Comparison of ENCODE assay signal across 8 cellular contexts in the genomic region with DNA sequence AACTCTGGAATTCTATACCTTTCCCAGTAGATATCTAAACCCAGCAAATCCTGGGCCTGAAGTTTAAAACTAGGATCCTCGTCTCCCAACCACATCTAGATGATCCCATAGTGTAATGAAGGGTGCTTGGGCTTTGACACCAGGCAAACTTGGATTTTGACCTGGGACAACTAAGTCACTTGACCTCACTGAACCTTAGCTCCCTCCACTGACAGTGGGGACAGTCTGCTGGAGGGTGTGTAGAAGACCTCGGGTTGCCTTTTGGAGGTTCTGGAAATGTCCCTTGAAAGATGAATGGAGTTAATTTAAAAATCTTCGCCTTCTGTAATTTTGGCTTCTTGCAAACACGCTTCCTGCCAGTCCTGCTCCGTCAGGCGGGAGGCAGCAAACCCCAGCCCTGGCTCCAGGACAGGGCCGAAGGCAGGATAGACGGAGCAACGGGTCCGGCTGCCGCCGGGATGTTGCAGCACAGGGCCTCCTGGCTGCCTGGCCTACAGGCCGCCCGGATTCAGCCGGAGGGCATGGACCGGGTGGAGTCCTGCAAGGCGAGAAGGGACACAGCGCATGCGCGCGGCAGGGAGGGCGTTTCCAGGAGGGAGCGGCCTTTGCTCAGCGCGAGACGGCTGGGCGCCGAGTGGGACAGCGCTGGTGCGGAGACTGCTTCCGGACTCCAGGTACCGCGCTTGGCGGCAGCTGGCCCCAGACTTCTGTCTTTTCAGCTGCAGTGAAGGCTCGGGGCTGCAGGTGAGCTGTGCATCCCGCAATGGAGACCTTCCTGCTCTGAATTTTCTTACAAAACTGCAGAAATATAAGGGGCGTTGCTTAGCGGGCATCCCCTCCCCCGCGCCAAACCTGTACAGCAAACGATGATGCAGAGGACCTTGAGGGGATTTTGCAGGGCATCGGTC. TPM values are rescaled to one million over a fixed set of nuclear protein-coding genes. Genes with fewer than 3 reads are reported as not detected.
DNase-seq lines count a peak whose midpoint lies in the region; ATAC-seq and TF ChIP-seq lines count a peak whose summit lies in the region.

A gene with protein sequence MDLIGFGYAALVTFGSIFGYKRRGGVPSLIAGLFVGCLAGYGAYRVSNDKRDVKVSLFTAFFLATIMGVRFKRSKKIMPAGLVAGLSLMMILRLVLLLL (plus strand): TSS at position 612 of the 908 bp plus-strand sequence. CDS start 5,990 bp downstream, outside the sequence.

- H3K27ac ChIP-seq in adipose tissue (ENCODE audit: low read depth, low read length) (no peak within 1 kb of the TSS), heart left ventricle (peak within 1 kb of the TSS in 11 of 12 donors; percentile 28 to 74 (median 61)), transverse colon (peak within 1 kb of the TSS; percentile 64 to 76 (median 70))

- no peaks in the 10 kb centered on the region for H3K9me3 Mint-ChIP-seq in T-cell

- POLR2A ChIA-PET in T-cell (lab: Charles Lee): interaction anchor here (0.7 to 0.9 kb wide), 2 partner anchors 254 to 269 kb away, joined by 3 to 4 read pairs; no protein-coding TSS in a partner anchor

- CTCF ChIA-PET in T-cell (lab: Charles Lee): interaction anchor here (0.5 to 1.7 kb wide), 5 partner anchors 7 to 281 kb away, joined by 3 to 5 read pairs (median 4); no protein-coding TSS in a partner anchor

- H3K27me3 Mint-ChIP-seq in T-cell: no peaks in the 10 kb centered on the region

- peak in 1 of 2 donors; percentile 72 for TF ChIP-seq POLR2A in heart left ventricle (IDR thresholded peaks at IDR 0.05)
- peak; percentile 85 for TF ChIP-seq POLR2A in transverse colon (IDR thresholded peaks at IDR 0.05)

- H3K27me3 ChIP-seq in heart left ventricle: peaks cover 0 to 13% (median 0%) of the 10 kb centered on the region in 9 donors
- H3K27me3 ChIP-seq in transverse colon: no peaks in the 10 kb centered on the region

- peak; percentile 96 for DNase-seq in GM13976 (ENCODE audit: low spot score)
- DNase-seq in NCI-H1436 treated with DMSO at 0.1 percent for 48 hours (lab: John Stamatoyannopoulos, UW): peak; percentile 63
- DNase-seq in T-cell: peak; percentile 62 to 92 (median 83)
- DNase-seq in heart left ventricle: peak; percentile 93 to 99 (median 97)
- peak; percentile 91 for DNase-seq in pons (ENCODE audit: low spot score)
- peak; percentile 98 for DNase-seq in transverse colon

- peaks cover 27 to 36% (median 30%) of the 10 kb centered on the region in 3 donors for H3K4me1 Mint-ChIP-seq in T-cell

- intact Hi-C loops in heart left ventricle (cut with DNase I) (no loop called here), transverse colon (cut with DNase I; ENCODE audit: low total_unique reads) (no loop called here)

- in situ Hi-C loops in GM13976 (cut with MboI; ENCODE audit: low sequenced_read_pairs, unreplicated experiment) (no loop called here), transverse colon (cut with MboI; ENCODE audit: low pct_ligation_motif_present in 1 of 4, low pct_unique_long_range_greater_than_20kb in 1 of 4, low sequenced_read_pairs in 3 of 4) (loop anchor here in 3 of 4 donors (25.0 kb wide), 2 partner anchors 383 to 408 kb away; partner anchors contain the start of gene MCM3 (in 2 of the 3))

- H3K36me3 Mint-ChIP-seq in T-cell: peaks cover 5% of the 10 kb centered on the region

- H3K4me1 ChIP-seq in heart left ventricle (peaks cover 0 to 24% (median 11%) of the 10 kb centered on the region in 12 donors), transverse colon (peaks cover 8 to 28% (median 16%) of the 10 kb centered on the region in 4 donors)

- peak within 1 kb of the TSS; percentile 80 to 88 for H3K27ac Mint-ChIP-seq in T-cell

- H3K36me3 ChIP-seq in heart left ventricle (peaks cover 0 to 3% (median 0%) of the 10 kb centered on the region in 9 donors), transverse colon (no peaks in the 10 kb centered on the region)

- WGBS in adipose tissue, 3 donors: 3 to 4% (median 3%) methylated on average over 41 to 42 of the region's 42 CpGs
- 4 to 7% (median 5%) methylated on average over 36 to 42 of the region's 42 CpGs for WGBS in heart left ventricle, 4 donors
- 6 to 21% methylated on average over 3 to 27 of the region's 42 CpGs for WGBS in transverse colon (ENCODE audit: low coverage in 1 of 2), 2 donors

- H3K4me3 ChIP-seq in heart left ventricle: peak within 1 kb of the TSS; percentile 40 to 97 (median 68)
- H3K4me3 ChIP-seq in transverse colon: peak within 1 kb of the TSS; percentile 21 to 73 (median 52)

- H3K4me3 Mint-ChIP-seq in T-cell: peak within 1 kb of the TSS; percentile 87 to 91 (median 89)

- TF ChIP-seq CTCF in GM13976 (IDR thresholded peaks at IDR 0.05; ENCODE audit: borderline replicate concordance, control extremely low read depth, extremely low read depth, insufficient read depth, missing control alignments): no peak
- peak in 3 of 12 donors; percentile 18 to 32 (median 28) for TF ChIP-seq CTCF in heart left ventricle (IDR thresholded peaks at IDR 0.05)
- no peak for TF ChIP-seq CTCF in transverse colon (IDR thresholded peaks at IDR 0.05)

- ATAC-seq in HG02852 (IDR thresholded peaks at IDR 0.05; ENCODE audit: unreplicated experiment) (peak; percentile 95), T-cell (replicated peaks in 1 of 4) (peak; percentile 96 to 99 (median 98)), heart left ventricle (peak; percentile 98 to 100 (median 99))

- H3K9me3 ChIP-seq in heart left ventricle (no peaks in the 10 kb centered on the region), transverse colon (no peaks in the 10 kb centered on the region)

- no peak for TF ChIP-seq EP300 in transverse colon (IDR thresholded peaks at IDR 0.05; ENCODE audit: low read depth)

RNA-seq across cellular contexts. Expression of the gene that starts here (rescaled TPM):
- 10 to 100 TPM in 2 of 5 donors, 1 to 10 TPM in 3; 4.1 to 11.6 (median 9.2) TPM for total RNA-seq in T-cell
- polyA plus RNA-seq in adipose tissue: 10 to 100 TPM; 16.9 to 26.2 (median 24.1) TPM
- total RNA-seq in heart left ventricle: 10 to 100 TPM in 2 of 9 donors, 1 to 10 TPM in 7; 5.0 to 13.5 (median 8.2) TPM
- 1 to 10 TPM; 8.0 TPM for polyA plus RNA-seq in heart left ventricle
- total RNA-seq in transverse colon: 10 to 100 TPM in 3 of 4 donors, not detected in 1; 12.5 to 35.8 (median 19.4) TPM
